12 cellular contexts compared by ENCODE assay signal in genomic region chr2:236744316-236745105, GRCh38.
DNase-seq lines count a peak whose midpoint lies in the region; ATAC-seq lines count a peak whose summit lies in the region.
"Had no signal": no experiment of that assay in that cellular context is flagged by ENCODE, and none has a peak within 500 bp of the region (broad histone marks: within the 10 kb centered on the region; RNA-seq: fewer than 3 reads in every experiment).

No MANE protein-coding gene starts in this region.

- peak; percentile 81 for DNase-seq in H4 (ENCODE audit: low spot score)
- peak; percentile 98 for DNase-seq in amniotic epithelial cell (ENCODE audit: low read depth)
- peak; percentile 97 for DNase-seq in glomerular visceral epithelial cell (ENCODE audit: extremely low spot score)
- peak; percentile 94 for DNase-seq in stromal cell of bone marrow (ENCODE audit: low read depth)
- no peak for DNase-seq in COR-L47 (lab: John Stamatoyannopoulos, UW)
- DNase-seq in stimulated activated CD4-positive, alpha-beta T cell treated with anti-CD3 and anti-CD28 coated beads, Interleukin-4, amount 100 ng/mL, for 24 hours: no peak
- no peak for DNase-seq in NCI-H1417 (lab: John Stamatoyannopoulos, UW)
- DNase-seq: colonic mucosa, naive B cell, NCI-H1436, tibial artery had no signal

- no peak for ATAC-seq in GM19397 (IDR thresholded peaks at IDR 0.05; ENCODE audit: unreplicated experiment)

Comparison
In these comparisons a context has a peak if more than half of its experiments do, and no peak if none do; other contexts are left out.
1. DNase-seq: peak in H4 (single experiment), amniotic epithelial cell (single experiment), glomerular visceral epithelial cell (single experiment) and stromal cell of bone marrow (single experiment); none in COR-L47 (single experiment), stimulated activated CD4-positive, alpha-beta T cell treated with anti-CD3 and anti-CD28 coated beads, Interleukin-4, amount 100 ng/mL, for 24 hours (single experiment) and NCI-H1417 (0 of 3).